Comparison of ENCODE assay signal across 8 cellular contexts in the genomic region with DNA sequence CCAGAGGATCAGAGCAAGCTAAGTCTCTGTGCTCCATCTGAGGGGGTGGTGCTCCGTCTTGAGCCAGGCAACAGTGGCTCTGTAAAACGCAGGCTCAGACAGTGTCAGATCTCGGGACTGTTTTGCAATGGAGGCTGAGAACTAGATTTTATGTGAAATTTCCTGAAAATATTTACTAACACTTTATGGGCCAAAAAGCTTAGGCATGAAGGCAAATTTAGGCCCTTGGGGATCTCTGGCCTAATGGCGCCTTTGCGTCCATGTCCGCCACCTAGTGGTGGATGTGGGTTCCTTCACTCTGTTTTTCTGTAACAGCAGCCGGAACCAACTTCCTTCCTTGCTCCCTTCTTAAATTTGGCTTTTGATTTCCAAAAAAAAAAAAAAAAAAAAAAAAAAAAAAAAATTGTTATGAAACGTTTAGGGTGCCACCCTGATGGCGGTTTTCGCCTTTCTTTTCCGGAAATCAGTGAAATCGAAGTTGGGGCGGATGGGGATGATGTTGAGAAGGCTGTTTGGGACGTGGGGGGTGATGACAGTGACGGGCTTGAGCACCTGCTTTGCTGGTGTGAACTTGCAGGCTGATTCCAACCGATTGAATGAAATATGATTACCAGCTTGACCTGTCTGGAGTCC. TPM values are rescaled to one million over a fixed set of nuclear protein-coding genes. Genes with fewer than 3 reads are reported as not detected.
DNase-seq lines count a peak whose midpoint lies in the region; TF ChIP-seq lines count a peak whose summit lies in the region.

No MANE protein-coding gene starts in this region.

- H3K4me3 ChIP-seq in HAP-1 (no peak overlapping the region), osteoblast (ENCODE audit: insufficient read depth, low read length) (no peak overlapping the region)

- H3K36me3 ChIP-seq in HAP-1 (replicated peaks) (no peaks in the 10 kb centered on the region), osteoblast (ENCODE audit: insufficient read depth, low read length) (no peaks in the 10 kb centered on the region)

- no peaks in the 10 kb centered on the region for H4K20me1 ChIP-seq in osteoblast (ENCODE audit: insufficient read depth, low read length)

- in situ Hi-C loops in HAP-1 (cut with MboI; ENCODE audit: low sequenced_read_pairs): no loop called here

- no peak overlapping the region for H3K4me2 ChIP-seq in osteoblast (ENCODE audit: insufficient read depth, low read length)

- H3K79me2 ChIP-seq in osteoblast (ENCODE audit: insufficient read depth, low read length): no peaks in the 10 kb centered on the region

- peak; percentile 92 for TF ChIP-seq CTCF in osteoblast (IDR thresholded peaks at IDR 0.05; ENCODE audit: extremely low read depth, low read depth, low read length)

- no peak overlapping the region for H3K27ac ChIP-seq in osteoblast (ENCODE audit: low read depth, low read length)

- H3K9me3 ChIP-seq in HAP-1 (no peaks in the 10 kb centered on the region), osteoblast (ENCODE audit: low read depth, low read length) (no peaks in the 10 kb centered on the region)

- H3K27me3 ChIP-seq in HAP-1 (ENCODE audit: low read depth) (no peaks in the 10 kb centered on the region), osteoblast (ENCODE audit: insufficient read depth, low read length) (no peaks in the 10 kb centered on the region)

- DNase-seq in NCI-H510A treated with DMSO at 0.1 percent for 48 hours (lab: John Stamatoyannopoulos, UW) (peak; percentile 12), NCI-H510A (lab: John Stamatoyannopoulos, UW) (no peak), HAP-1 (ENCODE audit: low spot score in 2 of 2) (peak; percentile 52 to 64), NCI-H2171 (lab: John Stamatoyannopoulos, UW) (peak; percentile 17), fibroblast of peridontal ligament (ENCODE audit: extremely low read depth) (peak; percentile 52), osteoblast (ENCODE audit: insufficient read length, low spot score, missing footprints) (no peak), NCI-H2107 treated with DMSO at 0.1 percent for 48 hours (lab: John Stamatoyannopoulos, UW; ENCODE audit: unreplicated experiment) (no peak)
- DNase-seq in activated CD8-positive, alpha-beta memory T cell treated with anti-CD3 and anti-CD28 coated beads, Interleukin-2, amount 50 U/mL, for 4 hours: peak; percentile 39

- H2AFZ ChIP-seq in osteoblast (ENCODE audit: low read length): peak overlapping the region; percentile 81

- no peaks in the 10 kb centered on the region for H3K4me1 ChIP-seq in HAP-1
- H3K4me1 ChIP-seq in osteoblast (ENCODE audit: insufficient read depth, low read length): no peaks in the 10 kb centered on the region

RNA-seq across cellular contexts. Expression of a gene that starts 14.0 kb away (rescaled TPM):
- 41.6 and 43.9 TPM in 2 replicates for total RNA-seq in osteoblast

Comparison
In these comparisons a context has a peak if more than half of its experiments do, and no peak if none do; other contexts are left out.
1. DNase-seq: peak in NCI-H510A treated with DMSO at 0.1 percent for 48 hours (single experiment), HAP-1 (2 of 2), NCI-H2171 (single experiment), activated CD8-positive, alpha-beta memory T cell treated with anti-CD3 and anti-CD28 coated beads, Interleukin-2, amount 50 U/mL, for 4 hours (single experiment) and fibroblast of peridontal ligament (single experiment); none in NCI-H510A (single experiment), osteoblast (single experiment) and NCI-H2107 treated with DMSO at 0.1 percent for 48 hours (single experiment).